1 cellular context compared by ENCODE assay signal in the genomic region with DNA sequence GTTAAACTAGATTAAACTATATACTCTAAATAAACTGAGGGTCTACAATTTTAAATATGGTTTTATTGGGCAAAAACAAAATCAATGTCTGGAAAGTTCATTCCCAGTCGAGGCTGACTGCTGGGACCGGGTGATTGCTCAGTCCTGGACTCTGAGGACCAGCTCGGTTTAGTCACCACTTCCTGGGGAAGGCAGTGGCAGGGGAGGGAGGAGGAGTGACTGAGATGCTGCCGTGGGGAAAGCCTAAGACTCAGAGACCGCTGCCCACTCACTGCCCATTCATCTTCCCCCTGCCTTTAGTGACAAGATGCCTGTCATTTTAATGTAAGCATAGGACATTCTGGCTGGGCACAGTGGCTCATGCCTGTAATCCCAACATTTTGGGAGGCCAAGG.
TF ChIP-seq lines count a peak whose summit lies in the region.

No MANE protein-coding gene starts in this region.

TF ChIP-seq in K562, 482 proteins besides CTCF, POLR2A, EP300 and RAD21:
- TF ChIP-seq ZNF121 (CRISPR knock-in tag; conservative IDR thresholded peaks at IDR 0.05) (0 out of 2 replicates have a peak, but pooled peaks have one; percentile 4), ZNF785 (CRISPR knock-in tag; IDR thresholded peaks at IDR 0.05) (no peak)
